ENCODE assay signal across 20 cellular contexts in genomic region chr15:92473784-92474183, GRCh38.
A peak's percentile ranks its signal among the peaks of the same experiment; 100 is the strongest.
DNase-seq lines count a peak whose midpoint lies in the region; ATAC-seq, FAIRE-seq and TF ChIP-seq lines count a peak whose summit lies in the region.
"Had no signal": no experiment of that assay in that cellular context is flagged by ENCODE, and none has a peak within 500 bp of the region (broad histone marks: within the 10 kb centered on the region; RNA-seq: fewer than 3 reads in every experiment).

No MANE protein-coding gene starts in this region.

- no peaks in the 10 kb centered on the region for H3K36me3 Mint-ChIP-seq in endodermal cell (ENCODE audit: low read depth)
- H3K36me3 Mint-ChIP-seq: CD4-positive, CD25-positive, alpha-beta regulatory T cell; CD8-positive, alpha-beta memory T cell had no signal

- WGBS in right cardiac atrium = 77% methylated on average over 12 of the region's 12 CpGs
- 90 to 91% methylated on average over 8 to 12 of the region's 12 CpGs for WGBS in endodermal cell (ENCODE audit: insufficient coverage in 1 of 2, insufficient read length in 1 of 2), 2 experiments
- 77 to 87% (median 79%) methylated on average over 12 of the region's 12 CpGs for WGBS in small intestine, 3 donors

- H3K4me3 Mint-ChIP-seq in endodermal cell = no peak overlapping the region
- H3K4me3 Mint-ChIP-seq: CD4-positive, CD25-positive, alpha-beta regulatory T cell; CD8-positive, alpha-beta memory T cell; GM23338 had no signal

- no peak overlapping the region for H3K27ac ChIP-seq in right atrium auricular region
- H3K27ac ChIP-seq in right cardiac atrium (ENCODE audit: low read length) = no peak overlapping the region
- no peak overlapping the region for H3K27ac ChIP-seq in endodermal cell (ENCODE audit: low read depth, low read length)
- no peak overlapping the region for H3K27ac ChIP-seq in small intestine (ENCODE audit: low read depth in 1 of 2, low read length in 1 of 2)

- H3K27me3 Mint-ChIP-seq in endodermal cell (ENCODE audit: insufficient read depth) = peaks cover 6% of the 10 kb centered on the region
- H3K27me3 Mint-ChIP-seq: CD4-positive, CD25-positive, alpha-beta regulatory T cell had no signal

- H3K9ac ChIP-seq in endodermal cell (ENCODE audit: extremely low read depth, low read length, poor library complexity, severe bottlenecking) = no peak overlapping the region

- no peak overlapping the region for H3K4me3 ChIP-seq in right atrium auricular region
- no peak overlapping the region for H3K4me3 ChIP-seq in right cardiac atrium (ENCODE audit: low read length)
- no peak overlapping the region for H3K4me3 ChIP-seq in endodermal cell (ENCODE audit: low read length)
- no peak overlapping the region for H3K4me3 ChIP-seq in small intestine (ENCODE audit: low read depth in 1 of 2, low read length in 2 of 2)
- H3K4me3 ChIP-seq: GM23338 had no signal

- TF ChIP-seq CTCF in right atrium auricular region (IDR thresholded peaks at IDR 0.05) (no peak), endodermal cell (conservative IDR thresholded peaks at IDR 0.05) (no peak)

- DNase-seq in right atrium auricular region (ENCODE audit: low spot score) (peak; percentile 52), right cardiac atrium (no peak), cerebellar cortex (ENCODE audit: low spot score) (peak; percentile 59), endodermal cell (peak; percentile 46), posterior cingulate gyrus (peak in 8 of 10 donors; percentile 29 to 91 (median 46)), small intestine (no peak), H4 (ENCODE audit: low spot score) (no peak)
- DNase-seq in activated T-cell treated with anti-CD3 and anti-CD28 coated beads, Interleukin-2, amount 50 U/mL, for 1 hour = no peak
- DNase-seq: BE2C; CD4-positive, CD25-positive, alpha-beta regulatory T cell; CD8-positive, alpha-beta memory T cell; COR-L47; DMS 273 treated with DMSO at 0.1 percent for 48 hours; DMS53; DND-41; EL; HCEC 1CT had no signal

- no peaks in the 10 kb centered on the region for H3K36me3 ChIP-seq in right atrium auricular region
- H3K36me3 ChIP-seq in endodermal cell (ENCODE audit: control insufficient read depth, insufficient read depth, low read length) = no peaks in the 10 kb centered on the region
- H3K36me3 ChIP-seq in small intestine (ENCODE audit: control insufficient read depth in 2 of 2, insufficient read depth in 2 of 2, low read length in 2 of 2) = no peaks in the 10 kb centered on the region
- H3K36me3 ChIP-seq: BE2C had no signal

- H3K27me3 ChIP-seq in right atrium auricular region = no peaks in the 10 kb centered on the region
- H3K27me3 ChIP-seq in right cardiac atrium (ENCODE audit: control insufficient read depth, insufficient read depth) = no peaks in the 10 kb centered on the region
- H3K27me3 ChIP-seq in endodermal cell (ENCODE audit: control insufficient read depth, insufficient read depth, low read length, poor library complexity, severe bottlenecking) = no peaks in the 10 kb centered on the region
- peaks cover 0 to 2% of the 10 kb centered on the region in 2 donors for H3K27me3 ChIP-seq in small intestine (ENCODE audit: control insufficient read depth in 2 of 2, insufficient read depth in 2 of 2, low read length in 2 of 2)
- H3K27me3 ChIP-seq: BE2C had no signal

- H3K4me1 ChIP-seq in right atrium auricular region (no peaks in the 10 kb centered on the region), right cardiac atrium (ENCODE audit: control insufficient read depth, insufficient read depth, low read length) (no peaks in the 10 kb centered on the region), endodermal cell (ENCODE audit: control insufficient read depth, insufficient read depth, low read length) (no peaks in the 10 kb centered on the region), small intestine (ENCODE audit: control insufficient read depth in 2 of 2, insufficient read depth in 1 of 2, low read depth in 1 of 2, low read length in 1 of 2) (no peaks in the 10 kb centered on the region)

- H3K4me1 Mint-ChIP-seq in endodermal cell = peaks cover 13% of the 10 kb centered on the region
- H3K4me1 Mint-ChIP-seq: CD4-positive, CD25-positive, alpha-beta regulatory T cell; CD8-positive, alpha-beta memory T cell had no signal

- intact Hi-C loops in right cardiac atrium (cut with DNase I) (no loop called here), posterior cingulate gyrus (cut with DNase I) (no loop called here)

- no peaks in the 10 kb centered on the region for H3K9me3 Mint-ChIP-seq in endodermal cell
- H3K9me3 Mint-ChIP-seq: CD4-positive, CD25-positive, alpha-beta regulatory T cell; CD8-positive, alpha-beta memory T cell; GM23338 had no signal

- H3K27ac Mint-ChIP-seq in endodermal cell = no peak overlapping the region
- H3K27ac Mint-ChIP-seq: CD4-positive, CD25-positive, alpha-beta regulatory T cell; CD8-positive, alpha-beta memory T cell; GM23338 had no signal

- ATAC-seq in right cardiac atrium = no peak
- ATAC-seq: GM23338 had no signal

- H3K9me3 ChIP-seq in right atrium auricular region (no peaks in the 10 kb centered on the region), right cardiac atrium (ENCODE audit: control insufficient read depth, low read length) (no peaks in the 10 kb centered on the region), endodermal cell (ENCODE audit: control insufficient read depth, low read length) (no peaks in the 10 kb centered on the region), small intestine (ENCODE audit: control insufficient read depth, low read depth) (no peaks in the 10 kb centered on the region)
- H3K9me3 ChIP-seq: BE2C had no signal

- no peak for FAIRE-seq in small intestine (lab: Jason Lieb, UNC)
- FAIRE-seq: G401.6, GM12891 had no signal

Comparison
In these comparisons a context has a peak if more than half of its experiments do, and no peak if none do; other contexts are left out.
1. DNase-seq: peak in right atrium auricular region (single experiment), cerebellar cortex (single experiment), endodermal cell (single experiment) and posterior cingulate gyrus (8 of 10); none in right cardiac atrium (0 of 3), small intestine (single experiment), activated T-cell treated with anti-CD3 and anti-CD28 coated beads, Interleukin-2, amount 50 U/mL, for 1 hour (single experiment) and H4 (single experiment).